In the genomic region with DNA sequence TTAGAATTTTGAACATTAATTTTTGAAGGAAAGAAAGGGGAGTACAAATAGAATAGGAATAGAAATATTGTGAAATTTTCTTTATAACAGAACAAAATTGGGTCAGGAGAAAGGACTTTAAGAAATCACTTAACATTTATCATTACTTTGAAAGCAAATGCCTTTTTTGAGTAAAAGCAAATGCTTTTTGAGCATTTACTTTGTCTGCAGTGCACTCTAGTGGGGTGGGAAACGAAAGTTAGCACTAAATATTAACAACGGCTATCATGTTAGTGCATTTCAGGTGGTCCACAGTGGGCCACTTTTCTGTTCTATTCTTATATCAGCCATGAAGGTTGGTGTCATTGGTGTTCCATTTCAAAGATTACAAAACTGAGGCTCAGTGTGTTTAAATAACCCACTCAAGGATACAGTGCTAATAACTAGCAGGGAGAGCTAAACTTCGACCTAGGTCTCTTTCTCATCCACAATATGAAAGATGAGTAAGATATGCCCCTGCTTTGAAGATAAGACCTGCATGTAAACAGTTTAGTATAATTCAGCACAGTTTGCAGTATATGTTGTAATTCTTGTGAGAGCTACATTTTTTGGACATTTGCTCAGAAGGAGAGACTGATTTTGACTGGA, we compare ENCODE assay signal across 20 cellular contexts. TPM values are rescaled to one million over a fixed set of nuclear protein-coding genes. Genes with fewer than 3 reads are reported as not detected.
A peak's percentile ranks its signal among the peaks of the same experiment; 100 is the strongest.
DNase-seq lines count a peak whose midpoint lies in the region; ATAC-seq, FAIRE-seq and TF ChIP-seq lines count a peak whose summit lies in the region.
"Had no signal": no experiment of that assay in that cellular context is flagged by ENCODE, and none has a peak within 500 bp of the region (broad histone marks: within the 10 kb centered on the region; RNA-seq: fewer than 3 reads in every experiment).

No MANE protein-coding gene starts in this region.

- H2BK15ac ChIP-seq in H9 (ENCODE audit: low read depth, low read length), result no peak overlapping the region

- H3K27ac Mint-ChIP-seq in H9 (peak overlapping the region in 2 of 3 experiments; percentile 3 to 6; a peak in 3 of 7 replicates), WTC11 (peak overlapping the region; percentile 52), immature natural killer cell (no peak overlapping the region)

- H3K27ac ChIP-seq in H9 (ENCODE audit: insufficient read length, low read depth, low read length), result no peak overlapping the region
- peak overlapping the region; percentile 91 for H3K27ac ChIP-seq in temporal lobe (ENCODE audit: low read depth, low read length)

- no peak overlapping the region for H2AK5ac ChIP-seq in H9 (ENCODE audit: insufficient read length, low read length)

- H3K36me3 Mint-ChIP-seq in H9 (ENCODE audit: insufficient read depth in 1 of 3, low read depth in 3 of 3), result no peaks in the 10 kb centered on the region
- no peaks in the 10 kb centered on the region for H3K36me3 Mint-ChIP-seq in WTC11
- peaks cover 0 to 4% (median 0%) of the 10 kb centered on the region in 3 donors for H3K36me3 Mint-ChIP-seq in immature natural killer cell
- H3K36me3 Mint-ChIP-seq: CD4-positive, alpha-beta memory T cell; IgD-negative memory B cell had no signal

- no peak overlapping the region for H2BK20ac ChIP-seq in H9 (ENCODE audit: low read depth, low read length, poor library complexity, severe bottlenecking)

- H3K23me2 ChIP-seq in H9 (ENCODE audit: insufficient read length, low read depth, low read length, poor library complexity, severe bottlenecking), result no peaks in the 10 kb centered on the region

- H3K9me3 Mint-ChIP-seq in H9 (no peaks in the 10 kb centered on the region), WTC11 (no peaks in the 10 kb centered on the region), immature natural killer cell (no peaks in the 10 kb centered on the region)
- H3K9me3 Mint-ChIP-seq: CD4-positive, alpha-beta memory T cell; IgD-negative memory B cell had no signal

- H3K79me1 ChIP-seq in H9 (ENCODE audit: insufficient read depth, low read depth, low read length, poor library complexity, severe bottlenecking), result peaks cover 9% of the 10 kb centered on the region

- H3K4me3 ChIP-seq in fibroblast of villous mesenchyme (ENCODE audit: low read depth, low read length), result no peak overlapping the region

- CTCF ChIA-PET in WTC11 (lab: Charles Lee), result interaction anchor here (1.6 to 1.9 kb wide), 3 partner anchors 9 to 30 kb away, joined by 4 to 10 read pairs (median 5); no protein-coding TSS in a partner anchor

- H4K20me1 ChIP-seq in H9 (ENCODE audit: control insufficient read depth, insufficient read depth, insufficient read length), result no peaks in the 10 kb centered on the region

- H2BK120ac ChIP-seq in H9 (ENCODE audit: low read depth, low read length, poor library complexity, severe bottlenecking), result no peak overlapping the region

- no peak overlapping the region for H2BK5ac ChIP-seq in H9 (ENCODE audit: insufficient read length, low read length)

- no CpG with 5 or more reads among the region's 3 CpGs for WGBS in H9 (ENCODE audit: extremely low coverage, insufficient read length, low lambda C conversion rate)

- TF ChIP-seq CTCF in H9 (conservative IDR thresholded peaks at IDR 0.05) (no peak), WTC11 (IDR thresholded peaks at IDR 0.05) (no peak), fibroblast of villous mesenchyme (IDR thresholded peaks at IDR 0.05; ENCODE audit: insufficient read depth, low read depth, low read length) (no peak)

- no peak overlapping the region for H4K8ac ChIP-seq in H9 (replicated peaks; ENCODE audit: insufficient read length, low read depth, low read length)

- ATAC-seq in WTC11, result no peak

- H3K4me3 Mint-ChIP-seq in H9, result no peak overlapping the region
- no peak overlapping the region for H3K4me3 Mint-ChIP-seq in WTC11
- H3K4me3 Mint-ChIP-seq in immature natural killer cell, result no peak overlapping the region
- H3K4me3 Mint-ChIP-seq: CD4-positive, alpha-beta memory T cell had no signal

- DNase-seq in H9 (no peak), WTC11 (ENCODE audit: low spot score) (no peak), fibroblast of villous mesenchyme (ENCODE audit: low read depth) (peak; percentile 45), immature natural killer cell (no peak), NCI-H1092 (lab: John Stamatoyannopoulos, UW) (no peak), frontal cortex (ENCODE audit: low spot score in 2 of 2) (no peak)
- DNase-seq: BE2C; Calu3; CD4-positive, alpha-beta memory T cell; DMS53; H7; NCI-H1417 treated with DMSO at 0.1 percent for 48 hours; NCI-H2029; NCI-H2171; NCI-H446; NCI-H69; OCI-M1; SIG-M5 had no signal

- H2AFZ ChIP-seq in H9 (ENCODE audit: low read length), result no peak overlapping the region

- H3K56ac ChIP-seq in H9 (ENCODE audit: insufficient read length, low read depth, low read length), result no peak overlapping the region

- H3K23ac ChIP-seq in H9 (ENCODE audit: insufficient read length, low read depth, low read length), result no peak overlapping the region

- peaks cover 69 to 71% of the 10 kb centered on the region in 2 experiments for H3K4me1 Mint-ChIP-seq in H9
- H3K4me1 Mint-ChIP-seq in WTC11, result peaks cover 85% of the 10 kb centered on the region
- no peaks in the 10 kb centered on the region for H3K4me1 Mint-ChIP-seq in immature natural killer cell

- no peak overlapping the region for H4K5ac ChIP-seq in H9 (ENCODE audit: insufficient read length, low read depth, low read length)

- H3K4ac ChIP-seq in H9 (ENCODE audit: low read depth, low read length), result no peak overlapping the region

- no peaks in the 10 kb centered on the region for H3K27me3 ChIP-seq in H9 (ENCODE audit: insufficient read depth, low read length)
- H3K27me3 ChIP-seq: BE2C had no signal

- H3K27me3 Mint-ChIP-seq in H9 (ENCODE audit: low read depth), result no peaks in the 10 kb centered on the region
- H3K27me3 Mint-ChIP-seq in WTC11 (ENCODE audit: low read depth), result no peaks in the 10 kb centered on the region
- H3K27me3 Mint-ChIP-seq in immature natural killer cell (ENCODE audit: low read depth in 3 of 3), result no peaks in the 10 kb centered on the region
- H3K27me3 Mint-ChIP-seq: CD4-positive, alpha-beta memory T cell; IgD-negative memory B cell had no signal

- H3K18ac ChIP-seq in H9 (ENCODE audit: insufficient read length, low read depth, low read length), result no peak overlapping the region

- FAIRE-seq in frontal cortex (lab: Jason Lieb, UNC), result no peak

- H3K4me1 ChIP-seq in H9 (ENCODE audit: insufficient read depth, low read length), result peaks cover 14% of the 10 kb centered on the region
- H3K4me1 ChIP-seq: BE2C had no signal

- H3K79me2 ChIP-seq in H9 (ENCODE audit: insufficient read depth, low read length), result peaks cover 3% of the 10 kb centered on the region; the same call in 1 of the 2 replicates

- H3K14ac ChIP-seq in H9 (ENCODE audit: insufficient read depth, low read length), result no peak overlapping the region

- H3K9ac ChIP-seq in H9 (ENCODE audit: extremely low read depth, insufficient read length, low read length), result no peak overlapping the region

- no peak overlapping the region for H4K91ac ChIP-seq in H9 (ENCODE audit: insufficient read length, low read depth, low read length)

- POLR2A ChIA-PET in WTC11 (lab: Charles Lee), result interaction anchor here (1.2 to 1.8 kb wide), 2 partner anchors 9 to 12 kb away, joined by 3 to 8 read pairs; no protein-coding TSS in a partner anchor

- H3K4me2 ChIP-seq in H9 (ENCODE audit: insufficient read depth, insufficient read length, low read length), result no peak overlapping the region

- H2BK12ac ChIP-seq in H9 (ENCODE audit: insufficient read length, low read depth, low read length), result no peak overlapping the region

- no peak overlapping the region for H3T11ph ChIP-seq in H9 (ENCODE audit: low read length)

- no peaks in the 10 kb centered on the region for H3K9me3 ChIP-seq in H9 (ENCODE audit: control insufficient read depth, low read depth, low read length)
- H3K9me3 ChIP-seq: BE2C had no signal

TF ChIP-seq in WTC11, 78 proteins besides CTCF, POLR2A, EP300 and RAD21:
- TF ChIP-seq ATF2 (CRISPR knock-in tag; IDR thresholded peaks at IDR 0.05; ENCODE audit: borderline replicate concordance, low read depth) (no peak), MYBL2 (CRISPR knock-in tag; IDR thresholded peaks at IDR 0.05) (no peak), ELF4 (CRISPR knock-in tag; IDR thresholded peaks at IDR 0.05; ENCODE audit: low read depth) (no peak), ZNF416 (CRISPR knock-in tag; IDR thresholded peaks at IDR 0.05) (no peak), ZNF263 (CRISPR knock-in tag; IDR thresholded peaks at IDR 0.05; ENCODE audit: low read depth) (no peak), MXD4 (CRISPR knock-in tag; IDR thresholded peaks at IDR 0.05; ENCODE audit: borderline replicate concordance) (no peak), NFYB (CRISPR knock-in tag; conservative IDR thresholded peaks at IDR 0.05; ENCODE audit: low read depth) (no peak)

RNA-seq across cellular contexts. Expression of gene LRRC8D, which starts 13.4 kb away (rescaled TPM):
- total RNA-seq in H9 (2021) (34.7 and 37.2 TPM in 2 replicates), WTC11 (2021) (42.6 to 45.4 TPM (median 42.8 TPM) in 3 replicates), fibroblast of villous mesenchyme (26.7 and 58.7 TPM in 2 replicates), temporal lobe (23.8 TPM), frontal cortex (31.4 TPM)
- polyA plus RNA-seq in immature natural killer cell, result 10 to 100 TPM; 24.7 to 40.1 (median 32.0) TPM

Comparison
In these comparisons a context has a peak if more than half of its experiments do, and no peak if none do; other contexts are left out.
1. H3K27ac Mint-ChIP-seq: peak in H9 (2 of 3) and WTC11 (single experiment); none in immature natural killer cell (0 of 6).